ENCODE assay signal across 8 cellular contexts in the genomic region with DNA sequence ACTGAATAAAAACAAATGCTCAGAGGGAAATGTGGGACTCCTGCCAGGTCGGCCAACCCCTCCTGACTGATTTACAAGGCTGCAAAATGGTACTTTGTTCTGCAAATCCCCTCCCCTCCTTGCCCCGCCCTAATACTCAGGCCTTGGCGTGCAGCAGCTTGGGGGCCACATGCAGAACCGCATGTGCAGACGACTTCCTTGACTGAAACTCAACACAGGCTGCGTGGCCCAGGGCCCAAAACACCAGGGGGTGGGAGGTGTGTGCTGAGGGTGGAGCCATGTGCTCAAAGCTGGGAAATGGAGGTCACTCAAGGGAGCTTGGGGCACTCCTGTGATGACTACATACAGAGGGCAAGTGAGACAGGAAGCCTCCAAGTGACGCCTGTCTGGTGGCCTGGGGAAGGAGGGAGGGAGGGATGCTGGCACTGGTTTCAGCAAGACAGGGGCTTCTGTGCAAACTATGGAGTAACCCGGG.
A peak's percentile ranks its signal among the peaks of the same experiment; 100 is the strongest.
DNase-seq lines count a peak whose midpoint lies in the region; FAIRE-seq lines count a peak whose summit lies in the region.

No MANE protein-coding gene starts in this region.

- no peak overlapping the region for H2BK15ac ChIP-seq in mesendoderm (replicated peaks; ENCODE audit: low read depth)

- no peak overlapping the region for H3K9ac ChIP-seq in mesendoderm (ENCODE audit: low read length)

- H2AK5ac ChIP-seq in mesendoderm (ENCODE audit: low read length), result no peak overlapping the region

- H3K4me3 ChIP-seq in mesendoderm (ENCODE audit: low read length), result no peak overlapping the region

- WGBS in mesendoderm (ENCODE audit: extremely low coverage, insufficient coverage, low lambda C conversion rate), result no CpG with 5 or more reads among the region's 8 CpGs

- H3K4me1 ChIP-seq in mesendoderm (ENCODE audit: control insufficient read depth, low read depth, low read length), result peaks cover 18% of the 10 kb centered on the region

- peaks cover 55% of the 10 kb centered on the region for H3K79me1 ChIP-seq in mesendoderm (ENCODE audit: low read length)

- no peak overlapping the region for H2BK120ac ChIP-seq in mesendoderm (ENCODE audit: low read depth, low read length)

- no peak overlapping the region for H4K5ac ChIP-seq in mesendoderm (ENCODE audit: low read length)

- no peak overlapping the region for H3K18ac ChIP-seq in mesendoderm (ENCODE audit: low read length)

- DNase-seq in DMS79 (lab: John Stamatoyannopoulos, UW) (peak; percentile 96), cerebellum (ENCODE audit: low spot score) (peak; percentile 49), mesendoderm (peak; percentile 66), NCI-H526 (lab: John Stamatoyannopoulos, UW) (no peak), RCC 7860 (ENCODE audit: low spot score) (no peak)
- peak; percentile 34 to 36 for DNase-seq in activated CD4-positive, alpha-beta T cell treated with anti-CD3 and anti-CD28 coated beads for 24 hours (ENCODE audit: low read depth in 2 of 2)
- peak; percentile 14 for DNase-seq in stimulated activated CD8-positive, alpha-beta memory T cell treated with anti-CD3 and anti-CD28 coated beads, Interleukin-15, amount 100 ng/mL, for 1 hour (ENCODE audit: low read depth)

- no peak overlapping the region for H2BK5ac ChIP-seq in mesendoderm (ENCODE audit: low read length)

- no peak overlapping the region for H3K4ac ChIP-seq in mesendoderm (ENCODE audit: low read depth, low read length)

- H3K79me2 ChIP-seq in mesendoderm (ENCODE audit: control insufficient read depth, insufficient read depth, low read length), result peaks cover 71% of the 10 kb centered on the region

- H3K4me2 ChIP-seq in mesendoderm (ENCODE audit: low read length), result no peak overlapping the region

- FAIRE-seq in RCC 7860 (lab: Jason Lieb, UNC), result no peak

- no peak overlapping the region for H3K23ac ChIP-seq in mesendoderm (ENCODE audit: low read length)

- no peak overlapping the region for H4K8ac ChIP-seq in mesendoderm (ENCODE audit: low read depth, low read length)

- H3K27me3 ChIP-seq in mesendoderm (ENCODE audit: insufficient read depth, low read length, poor library complexity), result no peaks in the 10 kb centered on the region

- no peaks in the 10 kb centered on the region for H3K9me3 ChIP-seq in KOPT-K1 (ENCODE audit: insufficient read depth, low read length, poor library complexity, severe bottlenecking)

- H3K36me3 ChIP-seq in KOPT-K1 (ENCODE audit: insufficient read depth, low read length) (no peaks in the 10 kb centered on the region), mesendoderm (ENCODE audit: control insufficient read depth, insufficient read depth, low read length) (no peaks in the 10 kb centered on the region)

- peak overlapping the region; percentile 98 for H3K27ac ChIP-seq in KOPT-K1 (ENCODE audit: low read depth, low read length, poor library complexity, severe bottlenecking)
- no peak overlapping the region for H3K27ac ChIP-seq in mesendoderm (ENCODE audit: low read depth, low read length)

- H3K56ac ChIP-seq in mesendoderm (ENCODE audit: low read length), result peak overlapping the region; percentile 31

Comparison
In these comparisons a context has a peak if more than half of its experiments do, and no peak if none do; other contexts are left out.
1. DNase-seq: peak in DMS79 (single experiment), activated CD4-positive, alpha-beta T cell treated with anti-CD3 and anti-CD28 coated beads for 24 hours (2 of 2), cerebellum (single experiment), mesendoderm (single experiment) and stimulated activated CD8-positive, alpha-beta memory T cell treated with anti-CD3 and anti-CD28 coated beads, Interleukin-15, amount 100 ng/mL, for 1 hour (single experiment); none in NCI-H526 (0 of 2) and RCC 7860 (single experiment).